ENCODE assay signal across 1 cellular context in the genomic region with DNA sequence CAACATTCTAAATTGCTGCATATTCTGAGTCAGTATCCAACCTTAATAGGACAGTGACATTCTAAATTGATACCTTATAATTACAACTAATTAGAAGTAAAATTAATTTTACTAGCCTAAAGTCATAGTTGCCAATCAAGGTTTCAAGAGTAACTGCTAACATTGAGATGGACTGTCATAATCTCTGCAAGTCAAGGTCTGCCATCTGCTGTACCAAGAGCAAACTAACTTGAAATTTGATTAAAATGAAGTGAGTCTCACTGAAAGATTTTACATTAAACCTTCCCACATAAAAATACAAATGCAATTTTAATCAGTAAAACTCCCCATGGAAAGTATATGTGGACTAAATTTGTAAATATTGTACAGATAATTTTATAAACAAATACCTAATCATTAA.
TF ChIP-seq lines count a peak whose summit lies in the region.

No MANE protein-coding gene starts in this region.

TF ChIP-seq in SK-N-SH, 30 proteins besides CTCF, POLR2A, EP300 and RAD21 (continued from another document):
- TF ChIP-seq, protein P1, sequence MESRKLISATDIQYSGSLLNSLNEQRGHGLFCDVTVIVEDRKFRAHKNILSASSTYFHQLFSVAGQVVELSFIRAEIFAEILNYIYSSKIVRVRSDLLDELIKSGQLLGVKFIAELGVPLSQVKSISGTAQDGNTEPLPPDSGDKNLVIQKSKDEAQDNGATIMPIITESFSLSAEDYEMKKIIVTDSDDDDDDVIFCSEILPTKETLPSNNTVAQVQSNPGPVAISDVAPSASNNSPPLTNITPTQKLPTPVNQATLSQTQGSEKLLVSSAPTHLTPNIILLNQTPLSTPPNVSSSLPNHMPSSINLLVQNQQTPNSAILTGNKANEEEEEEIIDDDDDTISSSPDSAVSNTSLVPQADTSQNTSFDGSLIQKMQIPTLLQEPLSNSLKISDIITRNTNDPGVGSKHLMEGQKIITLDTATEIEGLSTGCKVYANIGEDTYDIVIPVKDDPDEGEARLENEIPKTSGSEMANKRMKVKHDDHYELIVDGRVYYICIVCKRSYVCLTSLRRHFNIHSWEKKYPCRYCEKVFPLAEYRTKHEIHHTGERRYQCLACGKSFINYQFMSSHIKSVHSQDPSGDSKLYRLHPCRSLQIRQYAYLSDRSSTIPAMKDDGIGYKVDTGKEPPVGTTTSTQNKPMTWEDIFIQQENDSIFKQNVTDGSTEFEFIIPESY (IDR thresholded peaks at IDR 0.05; ENCODE audit: borderline replicate concordance, low read depth): no peak
- no peak for TF ChIP-seq RCOR1 (IDR thresholded peaks at IDR 0.05; ENCODE audit: low read length)
- no peak for TF ChIP-seq NFIC (IDR thresholded peaks at IDR 0.05; ENCODE audit: borderline replicate concordance)
- TF ChIP-seq, protein P2, sequence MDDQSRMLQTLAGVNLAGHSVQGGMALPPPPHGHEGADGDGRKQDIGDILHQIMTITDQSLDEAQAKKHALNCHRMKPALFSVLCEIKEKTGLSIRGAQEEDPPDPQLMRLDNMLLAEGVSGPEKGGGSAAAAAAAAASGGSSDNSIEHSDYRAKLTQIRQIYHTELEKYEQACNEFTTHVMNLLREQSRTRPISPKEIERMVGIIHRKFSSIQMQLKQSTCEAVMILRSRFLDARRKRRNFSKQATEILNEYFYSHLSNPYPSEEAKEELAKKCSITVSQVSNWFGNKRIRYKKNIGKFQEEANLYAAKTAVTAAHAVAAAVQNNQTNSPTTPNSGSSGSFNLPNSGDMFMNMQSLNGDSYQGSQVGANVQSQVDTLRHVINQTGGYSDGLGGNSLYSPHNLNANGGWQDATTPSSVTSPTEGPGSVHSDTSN (IDR thresholded peaks at IDR 0.05): no peak
- no peak for TF ChIP-seq YY1 (IDR thresholded peaks at IDR 0.05; ENCODE audit: low read depth)
- TF ChIP-seq JUND (IDR thresholded peaks at IDR 0.05): no peak
- TF ChIP-seq SIN3A (IDR thresholded peaks at IDR 0.05; ENCODE audit: borderline replicate concordance, low read depth, low read length): no peak
- TF ChIP-seq FOXJ3 (CRISPR knock-in tag; IDR thresholded peaks at IDR 0.05): no peak
- no peak for TF ChIP-seq TCF12 (IDR thresholded peaks at IDR 0.05)
- no peak for TF ChIP-seq MXI1 (IDR thresholded peaks at IDR 0.05; ENCODE audit: low read depth, low read length)
- no peak for TF ChIP-seq GATA2 (CRISPR knock-in tag; IDR thresholded peaks at IDR 0.05)
